In genomic region chr15:87733977-87734376, GRCh38 we compare ENCODE assay signal across 7 cellular contexts.
"Had no signal": no experiment of that assay in that cellular context is flagged by ENCODE, and none has a peak within 500 bp of the region (broad histone marks: within the 10 kb centered on the region; RNA-seq: fewer than 3 reads in every experiment).

No MANE protein-coding gene starts in this region.

- DNase-seq: HFFc6 had no signal

- ATAC-seq: GM23338, HCT116, HepG2 had no signal

- H3K27ac ChIP-seq: HL-60 had no signal

- H3K4me3 ChIP-seq: GM23338, HAP-1 had no signal

- H3K36me3 Mint-ChIP-seq: IgD-negative memory B cell had no signal

- H3K4me1 Mint-ChIP-seq: GM23338 had no signal

- H3K27ac Mint-ChIP-seq: GM23338, HFFc6, IgD-negative memory B cell had no signal

- H3K4me2 ChIP-seq: GM23338 had no signal

- H2AFZ ChIP-seq: GM23338 had no signal

- H3K4me3 Mint-ChIP-seq: GM23338, HFFc6, IgD-negative memory B cell had no signal

- H3K4me1 ChIP-seq: HAP-1 had no signal

- H3K36me3 ChIP-seq: HAP-1 had no signal

- H3K9me3 Mint-ChIP-seq: GM23338, HFFc6, IgD-negative memory B cell had no signal
